ENCODE assay signal across 22 cellular contexts in genomic region chr14:67994561-67994960, GRCh38.
DNase-seq lines count a peak whose midpoint lies in the region; ATAC-seq, FAIRE-seq and TF ChIP-seq lines count a peak whose summit lies in the region.
"Had no signal": no experiment of that assay in that cellular context is flagged by ENCODE, and none has a peak within 500 bp of the region (broad histone marks: within the 10 kb centered on the region; RNA-seq: fewer than 3 reads in every experiment).

No MANE protein-coding gene starts in this region.

- POLR2A ChIA-PET in A549 (lab: Yijun Ruan, JAX), result no interaction called here
- POLR2A ChIA-PET in HepG2 (lab: Yijun Ruan, JAX), result no interaction called here

- H3K9me3 Mint-ChIP-seq in mesothelial cell of epicardium, result peaks cover 5% of the 10 kb centered on the region
- H3K9me3 Mint-ChIP-seq: CD4-positive, alpha-beta T cell; CD8-positive, alpha-beta memory T cell had no signal

- no peaks in the 10 kb centered on the region for H4K20me1 ChIP-seq in HepG2 (ENCODE audit: insufficient read depth, low read length)
- H4K20me1 ChIP-seq: BLaER1 treated with 17β-estradiol and CSF1 and Interleukin-3, amounts not matched to agents 10 nM and 100 nM had no signal

- H3K27me3 ChIP-seq in HepG2 (ENCODE audit: control insufficient read depth in 1 of 2, insufficient read depth in 2 of 2, low read length in 2 of 2), result no peaks in the 10 kb centered on the region
- H3K27me3 ChIP-seq: BLaER1 treated with 17β-estradiol and CSF1 and Interleukin-3, amounts not matched to agents 10 nM and 100 nM had no signal

- no peak overlapping the region for H3K9ac ChIP-seq in HepG2 (ENCODE audit: insufficient read depth, low read depth, low read length)
- H3K9ac ChIP-seq: BLaER1 treated with 17β-estradiol and CSF1 and Interleukin-3, amounts not matched to agents 10 nM and 100 nM had no signal

- no peaks in the 10 kb centered on the region for H3K36me3 Mint-ChIP-seq in mesothelial cell of epicardium

- CTCF ChIA-PET in A549 (lab: Yijun Ruan, JAX), result no interaction called here
- CTCF ChIA-PET in HepG2 (lab: Yijun Ruan, JAX; ENCODE audit: low intra/inter-chr PET ratio, low total read pairs), result no interaction called here

- TF ChIP-seq CTCF in A549 (IDR thresholded peaks at IDR 0.05) (no peak), epithelial cell of esophagus (IDR thresholded peaks at IDR 0.05; ENCODE audit: insufficient read depth, low read depth, low read length, missing control alignments) (no peak), mesothelial cell of epicardium (IDR thresholded peaks at IDR 0.05; ENCODE audit: unreplicated experiment) (no peak), HepG2 (CRISPR knock-in tag; IDR thresholded peaks at IDR 0.05) (no peak)

- H3K4me1 ChIP-seq in A549, result peaks cover 11% of the 10 kb centered on the region
- peaks cover 11% of the 10 kb centered on the region for H3K4me1 ChIP-seq in HepG2 (ENCODE audit: insufficient read depth, low read length)
- H3K4me1 ChIP-seq: BE2C; BLaER1 treated with 17β-estradiol and CSF1 and Interleukin-3, amounts not matched to agents 10 nM and 100 nM had no signal

- H3K9me3 ChIP-seq in A549 (no peaks in the 10 kb centered on the region), HepG2 (ENCODE audit: low read length) (no peaks in the 10 kb centered on the region)
- H3K9me3 ChIP-seq: BE2C; BLaER1 treated with 17β-estradiol and CSF1 and Interleukin-3, amounts not matched to agents 10 nM and 100 nM had no signal

- H3K4me2 ChIP-seq in A549, result no peak overlapping the region
- no peak overlapping the region for H3K4me2 ChIP-seq in HepG2 (ENCODE audit: low read depth, low read length)
- H3K4me2 ChIP-seq: BLaER1 treated with 17β-estradiol and CSF1 and Interleukin-3, amounts not matched to agents 10 nM and 100 nM had no signal

- TF ChIP-seq POLR2A in A549 (IDR thresholded peaks at IDR 0.05; ENCODE audit: low read length) (no peak), HepG2 (IDR thresholded peaks at IDR 0.05; ENCODE audit: insufficient read depth in 1 of 2, low read depth in 2 of 2, low read length in 2 of 2) (no peak)

- in situ Hi-C loops in HepG2 (cut with HindIII; ENCODE audit: extremely low pct_ligation_motif_present, low pct_unique_long_range_greater_than_20kb), result no loop called here

- H3K27me3 Mint-ChIP-seq in mesothelial cell of epicardium (ENCODE audit: low read depth), result no peaks in the 10 kb centered on the region
- H3K27me3 Mint-ChIP-seq: CD4-positive, alpha-beta T cell; CD8-positive, alpha-beta memory T cell had no signal

- FAIRE-seq in A549 (lab: Jason Lieb, UNC) (peak; percentile 23), HTR-8/SVneo (lab: Jason Lieb, UNC) (peak; percentile 70), HepG2 (lab: Jason Lieb, UNC) (no peak)
- FAIRE-seq: A204.1, GM12892, H1 had no signal

- BruUV-seq in HepG2 (replicated peaks; lab: Mats Ljungman, UMichigan), result no TSS peak

- intact Hi-C loops in HepG2 (cut with micrococcal nuclease; ENCODE audit: unreplicated experiment), result no loop called here

- TF ChIP-seq RAD21 in A549 (conservative IDR thresholded peaks at IDR 0.05 in 1 of 2, IDR thresholded peaks at IDR 0.05 in 1 of 2) (no peak), HepG2 (CRISPR knock-in tag; IDR thresholded peaks at IDR 0.05) (no peak)

- ATAC-seq in A549 (no peak), HepG2 (no peak)
- ATAC-seq in stimulated activated naive CD8-positive, alpha-beta T cell treated with anti-CD3 and anti-CD28 coated beads, Interleukin-15, Interleukin-2, amounts not matched to agents 100 U/mL and 50 U/mL, for 24 hours, result no peak

- H3K27ac ChIP-seq in A549 (no peak overlapping the region; a peak in 1 of 6 replicates), HepG2 (ENCODE audit: extremely low read length, insufficient read depth, low read length) (no peak overlapping the region)
- H3K27ac ChIP-seq: 22Rv1; BLaER1 treated with 17β-estradiol and CSF1 and Interleukin-3, amounts not matched to agents 10 nM and 100 nM had no signal

- peak overlapping the region; percentile 35 for H3K27ac Mint-ChIP-seq in mesothelial cell of epicardium
- H3K27ac Mint-ChIP-seq: CD14-positive monocyte; CD4-positive, alpha-beta T cell; CD8-positive, alpha-beta memory T cell had no signal

- no peak overlapping the region for H2AFZ ChIP-seq in HepG2 (ENCODE audit: low read length)

- no peak overlapping the region for H3K4me3 Mint-ChIP-seq in mesothelial cell of epicardium
- H3K4me3 Mint-ChIP-seq: CD14-positive monocyte; CD4-positive, alpha-beta T cell; CD8-positive, alpha-beta memory T cell had no signal

- H3K4me3 ChIP-seq in A549, result no peak overlapping the region
- no peak overlapping the region for H3K4me3 ChIP-seq in epithelial cell of esophagus (ENCODE audit: low read length)
- H3K4me3 ChIP-seq in HepG2 (replicated peaks in 1 of 3; ENCODE audit: insufficient read depth in 1 of 3, low read depth in 2 of 3, low read length in 3 of 3), result no peak overlapping the region
- H3K4me3 ChIP-seq: BLaER1 treated with 17β-estradiol and CSF1 and Interleukin-3, amounts not matched to agents 10 nM and 100 nM had no signal

- H3K79me2 ChIP-seq in HepG2 (ENCODE audit: insufficient read depth, low read length), result no peaks in the 10 kb centered on the region

- TF ChIP-seq EP300 in A549 (IDR thresholded peaks at IDR 0.05) (no peak), HepG2 (IDR thresholded peaks at IDR 0.05; ENCODE audit: low read depth in 2 of 2, low read length in 2 of 2) (no peak), HepG2 (CRISPR knock-in tag; IDR thresholded peaks at IDR 0.05; ENCODE audit: borderline replicate concordance) (no peak)

- H3K4me1 Mint-ChIP-seq in mesothelial cell of epicardium, result peaks cover 26% of the 10 kb centered on the region
- H3K4me1 Mint-ChIP-seq: CD14-positive monocyte; CD8-positive, alpha-beta memory T cell had no signal

- no peaks in the 10 kb centered on the region for H3K36me3 ChIP-seq in HepG2 (replicated peaks in 1 of 2; ENCODE audit: control insufficient read depth in 1 of 2, insufficient read depth in 2 of 2, low read length in 2 of 2)
- H3K36me3 ChIP-seq: BE2C; BLaER1 treated with 17β-estradiol and CSF1 and Interleukin-3, amounts not matched to agents 10 nM and 100 nM had no signal

- DNase-seq in A549 (ENCODE audit: low read depth in 1 of 2, low spot score in 1 of 2) (no peak), HTR-8/SVneo (ENCODE audit: insufficient read length, low spot score) (no peak), epithelial cell of esophagus (ENCODE audit: low read depth) (peak; percentile 11), mesothelial cell of epicardium (ENCODE audit: low spot score in 2 of 2, unreplicated experiment in 2 of 2) (no peak), HepG2 (ENCODE audit: low spot score) (no peak)
- DNase-seq in stimulated activated naive CD8-positive, alpha-beta T cell treated with anti-CD3 and anti-CD28 coated beads, Interleukin-15, Interleukin-2, amounts not matched to agents 100 U/mL and 50 U/mL, for 24 hours, result no peak
- DNase-seq in NK-92 treated with Interleukin-12 subunit alpha and Interleukin-12 subunit beta, amount 100 ng/mL, for 24 hours (lab: John Stamatoyannopoulos, UW), result no peak
- DNase-seq: ACHN; AML-193; BE2C; CD4-positive, alpha-beta T cell; CD8-positive, alpha-beta memory T cell; DMS53; DMS79 treated with DMSO at 0.1 percent for 48 hours; H7; HCEC 1CT had no signal

TF ChIP-seq in A549, 52 proteins besides CTCF, POLR2A, EP300 and RAD21 (continues in another document):
- TF ChIP-seq POLR2AphosphoS2 (conservative IDR thresholded peaks at IDR 0.05; ENCODE audit: low read length) (no peak), PBX3 (IDR thresholded peaks at IDR 0.05) (no peak), FOSB (CRISPR knock-in tag; IDR thresholded peaks at IDR 0.05) (no peak), HES2 (IDR thresholded peaks at IDR 0.05) (no peak), MYC (IDR thresholded peaks at IDR 0.05; ENCODE audit: borderline replicate concordance, low read length) (no peak), CHD4 (IDR thresholded peaks at IDR 0.05; ENCODE audit: borderline replicate concordance) (no peak)

TF ChIP-seq in HepG2, 621 proteins besides CTCF, POLR2A, EP300 and RAD21 (continues in another document):
- TF ChIP-seq CBX5 (CRISPR knock-in tag; IDR thresholded peaks at IDR 0.05; ENCODE audit: borderline replicate concordance), result no peak
- no peak for TF ChIP-seq ZNF747 (CRISPR knock-in tag; IDR thresholded peaks at IDR 0.05; ENCODE audit: borderline replicate concordance)
- no peak for TF ChIP-seq ZNF740 (CRISPR knock-in tag; IDR thresholded peaks at IDR 0.05)
- TF ChIP-seq RARA (CRISPR knock-in tag; IDR thresholded peaks at IDR 0.05), result no peak
- TF ChIP-seq PHF8 (CRISPR knock-in tag; IDR thresholded peaks at IDR 0.05), result no peak
- TF ChIP-seq PBX2 (CRISPR knock-in tag; IDR thresholded peaks at IDR 0.05), result no peak
- no peak for TF ChIP-seq NFYB (CRISPR knock-in tag; IDR thresholded peaks at IDR 0.05)
- no peak for TF ChIP-seq ZNF878 (CRISPR knock-in tag; IDR thresholded peaks at IDR 0.05)
- TF ChIP-seq PTBP1 (IDR thresholded peaks at IDR 0.05; ENCODE audit: low read depth, low read length, poor library complexity, severe bottlenecking), result no peak
- no peak for TF ChIP-seq MBD4 (IDR thresholded peaks at IDR 0.05; ENCODE audit: borderline replicate concordance, low read length)
- TF ChIP-seq TEAD3 (CRISPR knock-in tag; optimal IDR thresholded peaks at IDR 0.05; ENCODE audit: borderline replicate concordance), result no peak
- no peak for TF ChIP-seq HES4 (CRISPR knock-in tag; IDR thresholded peaks at IDR 0.05; ENCODE audit: borderline replicate concordance)
- TF ChIP-seq MEIS1 (CRISPR knock-in tag; IDR thresholded peaks at IDR 0.05; ENCODE audit: borderline replicate concordance), result no peak
- TF ChIP-seq ONECUT2 (CRISPR knock-in tag; IDR thresholded peaks at IDR 0.05), result no peak
- TF ChIP-seq CEBPB (IDR thresholded peaks at IDR 0.05; ENCODE audit: borderline replicate concordance, low read depth, low read length), result no peak
- no peak for TF ChIP-seq ZNF224 (CRISPR knock-in tag; IDR thresholded peaks at IDR 0.05)
- TF ChIP-seq ZKSCAN8 (CRISPR knock-in tag; IDR thresholded peaks at IDR 0.05; ENCODE audit: borderline replicate concordance), result no peak
